8 cellular contexts compared by ENCODE assay signal in the genomic region with DNA sequence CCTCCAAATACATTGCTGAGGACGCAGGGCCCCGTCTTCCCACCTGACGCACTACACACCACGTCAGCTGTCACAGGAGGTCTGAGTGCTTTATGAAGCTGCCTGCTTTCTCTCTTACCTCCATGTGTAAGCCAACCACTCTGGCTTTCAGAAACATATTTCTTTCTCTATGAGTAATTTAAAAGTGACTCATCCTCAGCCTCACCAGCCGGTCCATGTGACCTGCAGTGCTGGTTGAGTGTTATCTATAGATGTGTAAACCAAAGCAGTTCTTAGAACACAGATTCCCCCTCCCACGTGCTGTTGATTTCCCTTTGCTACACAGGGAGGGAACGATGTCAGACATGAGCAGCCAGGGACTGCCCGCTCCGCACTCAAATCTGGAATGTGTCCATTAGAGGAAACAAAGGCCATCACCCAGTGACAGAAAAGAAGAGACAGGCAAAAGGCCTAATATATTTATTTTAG.
A peak's percentile ranks its signal among the peaks of the same experiment; 100 is the strongest.
DNase-seq lines count a peak whose midpoint lies in the region; ATAC-seq and TF ChIP-seq lines count a peak whose summit lies in the region.

No MANE protein-coding gene starts in this region.

- DNase-seq in AG04449 (ENCODE audit: low read depth, low spot score) (peak; percentile 61), hepatocyte (ENCODE audit: low spot score) (peak; percentile 90), glutamatergic neuron (no peak)
- DNase-seq in activated naive CD8-positive, alpha-beta T cell treated with anti-CD3 and anti-CD28 coated beads, Interleukin-2, amount 50 U/mL, for 24 hours = peak; percentile 72
- peak; percentile 51 to 70 (median 64) for DNase-seq in stimulated activated CD4-positive, alpha-beta T cell treated with anti-CD3 and anti-CD28 coated beads, Interleukin-1b, Interleukin-23, amount 100 ng/mL, for 24 hours (ENCODE audit: low read depth in 4 of 4, low spot score in 1 of 4)

- peak overlapping the region; percentile 34 for H2AFZ ChIP-seq in hepatocyte

- H3K4me2 ChIP-seq in hepatocyte = peak overlapping the region; percentile 42

- H3K79me2 ChIP-seq in hepatocyte = no peaks in the 10 kb centered on the region

- 40% methylated on average over 9 of the region's 9 CpGs for WGBS in hepatocyte (ENCODE audit: low lambda C conversion rate, missing lambda C conversion rate)

- peaks cover 3% of the 10 kb centered on the region for H3K27me3 Mint-ChIP-seq in activated naive CD8-positive, alpha-beta T cell treated with anti-CD3 and anti-CD28 coated beads, Interleukin-2, amount 50 U/mL, for 24 hours
- peaks cover 2% of the 10 kb centered on the region for H3K27me3 Mint-ChIP-seq in glutamatergic neuron (ENCODE audit: unreplicated experiment)

- H3K36me3 Mint-ChIP-seq in activated naive CD8-positive, alpha-beta T cell treated with anti-CD3 and anti-CD28 coated beads, Interleukin-2, amount 50 U/mL, for 24 hours (ENCODE audit: low read depth) = peaks cover 15% of the 10 kb centered on the region
- no peaks in the 10 kb centered on the region for H3K36me3 Mint-ChIP-seq in glutamatergic neuron (ENCODE audit: unreplicated experiment)

- H3K4me3 ChIP-seq in AG04449 (ENCODE audit: low read depth, low read length) = no peak overlapping the region; the same call in 1 of the 2 replicates
- H3K4me3 ChIP-seq in hepatocyte = no peak overlapping the region

- CTCF ChIA-PET in AG04449 (lab: Yijun Ruan, JAX) = interaction anchor here (1.1 kb wide), 1 partner anchor 10 kb away, joined by 3 read pairs; no protein-coding TSS in a partner anchor

- TF ChIP-seq CTCF in AG04449 (IDR thresholded peaks at IDR 0.05; ENCODE audit: insufficient read depth, low read length, missing control alignments) = no peak
- no peak for TF ChIP-seq CTCF in hepatocyte (IDR thresholded peaks at IDR 0.05; ENCODE audit: poor library complexity)
- TF ChIP-seq CTCF in glutamatergic neuron (IDR thresholded peaks at IDR 0.05; ENCODE audit: partially characterized antibody, unreplicated experiment) = no peak

- H3K9me2 ChIP-seq in hepatocyte (replicated peaks; ENCODE audit: insufficient read depth) = no peaks in the 10 kb centered on the region

- peak overlapping the region; percentile 92 for H3K27ac ChIP-seq in hepatocyte

- H3K9me3 ChIP-seq in hepatocyte (ENCODE audit: low read depth) = no peaks in the 10 kb centered on the region

- no peaks in the 10 kb centered on the region for H3K36me3 ChIP-seq in hepatocyte (replicated peaks; ENCODE audit: insufficient read depth, low read depth)

- no peaks in the 10 kb centered on the region for H3K27me3 ChIP-seq in hepatocyte

- no peaks in the 10 kb centered on the region for H4K20me1 ChIP-seq in hepatocyte (ENCODE audit: insufficient read depth, poor library complexity, severe bottlenecking)

- H3K4me3 Mint-ChIP-seq in activated naive CD8-positive, alpha-beta T cell treated with anti-CD3 and anti-CD28 coated beads, Interleukin-2, amount 50 U/mL, for 24 hours = peak overlapping the region; percentile 83
- H3K4me3 Mint-ChIP-seq in glutamatergic neuron (ENCODE audit: unreplicated experiment) = no peak overlapping the region

- peak overlapping the region; percentile 99 for H3K27ac Mint-ChIP-seq in activated naive CD8-positive, alpha-beta T cell treated with anti-CD3 and anti-CD28 coated beads, Interleukin-2, amount 50 U/mL, for 24 hours
- no peak overlapping the region for H3K27ac Mint-ChIP-seq in glutamatergic neuron (ENCODE audit: unreplicated experiment)

- POLR2A ChIA-PET in AG04449 (lab: Yijun Ruan, JAX) = interaction anchor here (0.6 kb wide), 1 partner anchor 9 kb away, joined by 3 read pairs; no protein-coding TSS in a partner anchor

- peaks cover 19% of the 10 kb centered on the region for H3K4me1 ChIP-seq in hepatocyte (ENCODE audit: insufficient read depth)

- H3K4me1 Mint-ChIP-seq in activated naive CD8-positive, alpha-beta T cell treated with anti-CD3 and anti-CD28 coated beads, Interleukin-2, amount 50 U/mL, for 24 hours = peaks cover 91% of the 10 kb centered on the region
- H3K4me1 Mint-ChIP-seq in glutamatergic neuron (ENCODE audit: low read depth, unreplicated experiment) = peaks cover 6% of the 10 kb centered on the region

- peak; percentile 43 for ATAC-seq in GM19025 (IDR thresholded peaks at IDR 0.05; ENCODE audit: low read depth, unreplicated experiment)
- peak; percentile 70 for ATAC-seq in HG03175 (IDR thresholded peaks at IDR 0.05; ENCODE audit: unreplicated experiment)
- ATAC-seq in SK-N-SH treated with all-trans-retinoic acid at 6 μM for 48 hours = peak; percentile 93
- ATAC-seq in activated naive CD8-positive, alpha-beta T cell treated with anti-CD3 and anti-CD28 coated beads, Interleukin-2, amount 50 U/mL, for 24 hours = peak; percentile 84

- H3K9me3 Mint-ChIP-seq in activated naive CD8-positive, alpha-beta T cell treated with anti-CD3 and anti-CD28 coated beads, Interleukin-2, amount 50 U/mL, for 24 hours = no peaks in the 10 kb centered on the region
- peaks cover 2% of the 10 kb centered on the region for H3K9me3 Mint-ChIP-seq in glutamatergic neuron (ENCODE audit: unreplicated experiment)

TF ChIP-seq in SK-N-SH treated with all-trans-retinoic acid at 6 μM for 48 hours, 23 proteins besides CTCF, POLR2A, EP300 and RAD21:
- TF ChIP-seq GLIS3 (CRISPR knock-in tag; IDR thresholded peaks at IDR 0.05) (no peak), ISL1 (CRISPR knock-in tag; IDR thresholded peaks at IDR 0.05) (peak; percentile 83), TCF4 (CRISPR knock-in tag; IDR thresholded peaks at IDR 0.05; ENCODE audit: borderline replicate concordance) (no peak), OSR1 (CRISPR knock-in tag; IDR thresholded peaks at IDR 0.05) (no peak), ARNTL (CRISPR knock-in tag; IDR thresholded peaks at IDR 0.05; ENCODE audit: borderline replicate concordance, low read depth) (no peak), ZNF70 (CRISPR knock-in tag; IDR thresholded peaks at IDR 0.05) (no peak), SNAI2 (CRISPR knock-in tag; IDR thresholded peaks at IDR 0.05) (no peak), ZFP30 (CRISPR knock-in tag; IDR thresholded peaks at IDR 0.05) (no peak), ZNF565 (CRISPR knock-in tag; conservative IDR thresholded peaks at IDR 0.05; ENCODE audit: low read depth) (no peak), TOX (CRISPR knock-in tag; IDR thresholded peaks at IDR 0.05; ENCODE audit: borderline replicate concordance) (peak; percentile 72; the same call in 1 of the 2 replicates), BACH2 (CRISPR knock-in tag; IDR thresholded peaks at IDR 0.05; ENCODE audit: borderline replicate concordance) (no peak), ZFP3 (CRISPR knock-in tag; IDR thresholded peaks at IDR 0.05) (0 out of 2 replicates have a peak, but pooled peaks have one; percentile 29)
- TF ChIP-seq, protein P1, sequence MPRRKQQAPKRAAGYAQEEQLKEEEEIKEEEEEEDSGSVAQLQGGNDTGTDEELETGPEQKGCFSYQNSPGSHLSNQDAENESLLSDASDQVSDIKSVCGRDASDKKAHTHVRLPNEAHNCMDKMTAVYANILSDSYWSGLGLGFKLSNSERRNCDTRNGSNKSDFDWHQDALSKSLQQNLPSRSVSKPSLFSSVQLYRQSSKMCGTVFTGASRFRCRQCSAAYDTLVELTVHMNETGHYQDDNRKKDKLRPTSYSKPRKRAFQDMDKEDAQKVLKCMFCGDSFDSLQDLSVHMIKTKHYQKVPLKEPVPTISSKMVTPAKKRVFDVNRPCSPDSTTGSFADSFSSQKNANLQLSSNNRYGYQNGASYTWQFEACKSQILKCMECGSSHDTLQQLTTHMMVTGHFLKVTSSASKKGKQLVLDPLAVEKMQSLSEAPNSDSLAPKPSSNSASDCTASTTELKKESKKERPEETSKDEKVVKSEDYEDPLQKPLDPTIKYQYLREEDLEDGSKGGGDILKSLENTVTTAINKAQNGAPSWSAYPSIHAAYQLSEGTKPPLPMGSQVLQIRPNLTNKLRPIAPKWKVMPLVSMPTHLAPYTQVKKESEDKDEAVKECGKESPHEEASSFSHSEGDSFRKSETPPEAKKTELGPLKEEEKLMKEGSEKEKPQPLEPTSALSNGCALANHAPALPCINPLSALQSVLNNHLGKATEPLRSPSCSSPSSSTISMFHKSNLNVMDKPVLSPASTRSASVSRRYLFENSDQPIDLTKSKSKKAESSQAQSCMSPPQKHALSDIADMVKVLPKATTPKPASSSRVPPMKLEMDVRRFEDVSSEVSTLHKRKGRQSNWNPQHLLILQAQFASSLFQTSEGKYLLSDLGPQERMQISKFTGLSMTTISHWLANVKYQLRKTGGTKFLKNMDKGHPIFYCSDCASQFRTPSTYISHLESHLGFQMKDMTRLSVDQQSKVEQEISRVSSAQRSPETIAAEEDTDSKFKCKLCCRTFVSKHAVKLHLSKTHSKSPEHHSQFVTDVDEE (CRISPR knock-in tag; IDR thresholded peaks at IDR 0.05) = no peak
- TF ChIP-seq, protein P2, sequence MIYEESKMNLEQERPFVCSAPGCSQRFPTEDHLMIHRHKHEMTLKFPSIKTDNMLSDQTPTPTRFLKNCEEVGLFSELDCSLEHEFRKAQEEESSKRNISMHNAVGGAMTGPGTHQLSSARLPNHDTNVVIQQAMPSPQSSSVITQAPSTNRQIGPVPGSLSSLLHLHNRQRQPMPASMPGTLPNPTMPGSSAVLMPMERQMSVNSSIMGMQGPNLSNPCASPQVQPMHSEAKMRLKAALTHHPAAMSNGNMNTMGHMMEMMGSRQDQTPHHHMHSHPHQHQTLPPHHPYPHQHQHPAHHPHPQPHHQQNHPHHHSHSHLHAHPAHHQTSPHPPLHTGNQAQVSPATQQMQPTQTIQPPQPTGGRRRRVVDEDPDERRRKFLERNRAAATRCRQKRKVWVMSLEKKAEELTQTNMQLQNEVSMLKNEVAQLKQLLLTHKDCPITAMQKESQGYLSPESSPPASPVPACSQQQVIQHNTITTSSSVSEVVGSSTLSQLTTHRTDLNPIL (CRISPR knock-in tag; IDR thresholded peaks at IDR 0.05; ENCODE audit: low read depth) = no peak

Comparison
In these comparisons a context has a peak if more than half of its experiments do, and no peak if none do; other contexts are left out.
1. ATAC-seq: peak in every context shown above with its lines; median percentile 93 in SK-N-SH treated with all-trans-retinoic acid at 6 μM for 48 hours; 84 in activated naive CD8-positive, alpha-beta T cell treated with anti-CD3 and anti-CD28 coated beads, Interleukin-2, amount 50 U/mL, for 24 hours; 70 in HG03175; 43 in GM19025.